Comparison of ENCODE assay signal across 8 cellular contexts in the genomic region with DNA sequence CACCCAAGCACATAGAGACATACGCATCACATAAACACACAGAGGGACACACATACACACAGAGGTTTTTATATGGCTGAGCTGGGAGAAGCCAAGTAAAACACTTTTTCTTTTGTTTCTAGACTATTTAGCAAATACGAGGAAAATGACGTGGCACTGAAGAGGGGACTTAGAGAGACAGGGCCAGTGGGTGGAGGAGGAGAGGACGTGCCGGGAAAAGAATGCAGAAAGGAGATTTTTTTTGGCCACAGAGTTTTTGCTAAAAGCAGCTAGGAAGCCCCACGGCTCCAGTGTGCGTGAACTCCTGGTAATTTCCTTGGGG.
DNase-seq lines count a peak whose midpoint lies in the region; ATAC-seq and TF ChIP-seq lines count a peak whose summit lies in the region.

No MANE protein-coding gene starts in this region.

- intact Hi-C loops in prostate gland (cut with DNase I) = no loop called here

- peaks cover 9 to 11% of the 10 kb centered on the region in 2 donors for H3K27me3 Mint-ChIP-seq in effector memory CD8-positive, alpha-beta T cell

- H3K36me3 Mint-ChIP-seq in effector memory CD8-positive, alpha-beta T cell (ENCODE audit: insufficient read depth) = no peaks in the 10 kb centered on the region

- no peaks in the 10 kb centered on the region for H3K4me1 ChIP-seq in prostate gland (replicated peaks)

- TF ChIP-seq POLR2A in prostate gland (IDR thresholded peaks at IDR 0.05) = no peak

- H3K36me3 ChIP-seq in prostate gland = no peaks in the 10 kb centered on the region

- peak; percentile 11 for ATAC-seq in GM19328 (IDR thresholded peaks at IDR 0.05; ENCODE audit: unreplicated experiment)
- peak; percentile 3 for ATAC-seq in HG03442 (IDR thresholded peaks at IDR 0.05; ENCODE audit: unreplicated experiment)
- no peak for ATAC-seq in effector memory CD8-positive, alpha-beta T cell (replicated peaks)
- no peak for ATAC-seq in HG03097 (IDR thresholded peaks at IDR 0.05; ENCODE audit: low FRiP score, unreplicated experiment)

- H3K27ac Mint-ChIP-seq in effector memory CD8-positive, alpha-beta T cell = peak overlapping the region; percentile 27 to 73

- H3K9me3 ChIP-seq in prostate gland = no peaks in the 10 kb centered on the region

- DNase-seq in effector memory CD8-positive, alpha-beta T cell = no peak
- DNase-seq in prostate gland (ENCODE audit: low spot score) (no peak), caudate nucleus (lab: John Stamatoyannopoulos, UW) (no peak), GM13977 (ENCODE audit: low spot score) (no peak)
- no peak for DNase-seq in activated CD4-positive, alpha-beta T cell treated with anti-CD3 and anti-CD28 coated beads, Interleukin-2, amount 50 U/mL, for 1 hour

- H3K27me3 ChIP-seq in prostate gland (replicated peaks; ENCODE audit: insufficient read depth) = no peaks in the 10 kb centered on the region

- H3K27ac ChIP-seq in prostate gland (peak overlapping the region; percentile 34 to 36), caudate nucleus (ENCODE audit: low read depth, low read length) (no peak overlapping the region)

- no peaks in the 10 kb centered on the region for H3K9me3 Mint-ChIP-seq in effector memory CD8-positive, alpha-beta T cell

- peaks cover 8 to 25% of the 10 kb centered on the region in 2 donors for H3K4me1 Mint-ChIP-seq in effector memory CD8-positive, alpha-beta T cell (ENCODE audit: low read depth in 2 of 2)

- H3K4me3 ChIP-seq in prostate gland = no peak overlapping the region

- in situ Hi-C loops in GM13977 (cut with MboI; ENCODE audit: low pct_unique_long_range_greater_than_20kb, low sequenced_read_pairs, unreplicated experiment) = no loop called here

- peak overlapping the region; percentile 50 to 65 for H3K4me3 Mint-ChIP-seq in effector memory CD8-positive, alpha-beta T cell

- no peak for TF ChIP-seq CTCF in prostate gland (IDR thresholded peaks at IDR 0.05)
- no peak for TF ChIP-seq CTCF in GM13977 (IDR thresholded peaks at IDR 0.05; ENCODE audit: extremely low read depth, insufficient read depth, missing control alignments)

- WGBS in prostate gland = 33% methylated on average over 7 of the region's 7 CpGs

Comparison
In these comparisons a context has a peak if more than half of its experiments do, and no peak if none do; other contexts are left out.
1. ATAC-seq: peak in GM19328 (single experiment) and HG03442 (single experiment); none in effector memory CD8-positive, alpha-beta T cell (single experiment) and HG03097 (single experiment).